1 cellular context compared by ENCODE assay signal in genomic region chr1:34774967-34775366, GRCh38.
A peak's percentile ranks its signal among the peaks of the same experiment; 100 is the strongest.
TF ChIP-seq lines count a peak whose summit lies in the region.

No MANE protein-coding gene starts in this region.

TF ChIP-seq in K562, 482 proteins besides CTCF, POLR2A, EP300 and RAD21:
- TF ChIP-seq TOE1 (IDR thresholded peaks at IDR 0.05; ENCODE audit: borderline replicate concordance) (no peak), TOE1 (CRISPR knock-in tag; IDR thresholded peaks at IDR 0.05; ENCODE audit: borderline replicate concordance, low read depth) (no peak), PKNOX1 (IDR thresholded peaks at IDR 0.05) (peak; percentile 59), BRCA1 (IDR thresholded peaks at IDR 0.05) (no peak), BRCA1 (CRISPR knock-in tag; IDR thresholded peaks at IDR 0.05) (no peak), PATZ1 (CRISPR knock-in tag; IDR thresholded peaks at IDR 0.05; ENCODE audit: borderline replicate concordance) (no peak)
